ENCODE assay signal across 23 cellular contexts in genomic region chr11:57342702-57343101, GRCh38. TPM values are rescaled to one million over a fixed set of nuclear protein-coding genes. Genes with fewer than 3 reads are reported as not detected.
A peak's percentile ranks its signal among the peaks of the same experiment; 100 is the strongest.
DNase-seq lines count a peak whose midpoint lies in the region; ATAC-seq, FAIRE-seq and TF ChIP-seq lines count a peak whose summit lies in the region.
"Had no signal": no experiment of that assay in that cellular context is flagged by ENCODE, and none has a peak within 500 bp of the region (broad histone marks: within the 10 kb centered on the region; RNA-seq: fewer than 3 reads in every experiment).

No MANE protein-coding gene starts in this region.

- H2BK12ac ChIP-seq in mesenchymal stem cell (ENCODE audit: low read length in 2 of 2), result no peak overlapping the region

- no peaks in the 10 kb centered on the region for H3K79me2 ChIP-seq in neural progenitor cell (ENCODE audit: low read depth)

- peaks cover 40% of the 10 kb centered on the region for H3K4me1 Mint-ChIP-seq in neural progenitor cell

- no peak overlapping the region for H2BK120ac ChIP-seq in mesenchymal stem cell (ENCODE audit: low read depth, low read length)

- H2BK5ac ChIP-seq in mesenchymal stem cell (ENCODE audit: low read depth, low read length, poor library complexity, severe bottlenecking), result no peak overlapping the region

- no peaks in the 10 kb centered on the region for H3K36me3 Mint-ChIP-seq in neural progenitor cell
- H3K36me3 Mint-ChIP-seq: CD14-positive monocyte; CD4-positive, alpha-beta memory T cell had no signal

- no peak for TF ChIP-seq CTCF in cardiac muscle cell (IDR thresholded peaks at IDR 0.05; ENCODE audit: low read depth, low read length)
- TF ChIP-seq CTCF in neural progenitor cell (IDR thresholded peaks at IDR 0.05), result no peak
- TF ChIP-seq CTCF in spleen (IDR thresholded peaks at IDR 0.05 in 8 of 11, conservative IDR thresholded peaks at IDR 0.05 in 3 of 11), result no peak
- no peak for TF ChIP-seq CTCF in breast epithelium (IDR thresholded peaks at IDR 0.05)
- no peak for TF ChIP-seq CTCF in pancreas (IDR thresholded peaks at IDR 0.05)

- H3K14ac ChIP-seq in mesenchymal stem cell (ENCODE audit: low read length in 2 of 2), result no peak overlapping the region

- H3K9me3 Mint-ChIP-seq in neural progenitor cell, result no peaks in the 10 kb centered on the region
- H3K9me3 Mint-ChIP-seq: CD4-positive, alpha-beta memory T cell; H9 had no signal

- H2AFZ ChIP-seq in mesenchymal stem cell (ENCODE audit: low read depth, low read length), result no peak overlapping the region
- H2AFZ ChIP-seq in neural progenitor cell (replicated peaks), result peak overlapping the region; percentile 86

- no peak for TF ChIP-seq POLR2A in spleen (IDR thresholded peaks at IDR 0.05)
- no peak for TF ChIP-seq POLR2A in breast epithelium (IDR thresholded peaks at IDR 0.05)

- no peak for DNase-seq in cardiac muscle cell (ENCODE audit: low read depth in 1 of 2, low spot score in 1 of 2)
- DNase-seq in right cardiac atrium, result no peak
- DNase-seq in mesenchymal stem cell, result no peak
- DNase-seq in neural progenitor cell (ENCODE audit: low spot score), result no peak
- DNase-seq in spleen, result peak; percentile 64
- no peak for DNase-seq in breast epithelium (ENCODE audit: low spot score in 2 of 2)
- DNase-seq in pancreas, result no peak
- DNase-seq: CD4-positive, alpha-beta memory T cell; DMS153; DMS79; GDM1; GOT3; H9 had no signal

- ATAC-seq in right cardiac atrium (no peak), pancreas (no peak), GM21717 (IDR thresholded peaks at IDR 0.05; ENCODE audit: unreplicated experiment) (no peak)
- ATAC-seq: A549, K562 had no signal

- H3K79me1 ChIP-seq in mesenchymal stem cell (replicated peaks; ENCODE audit: low read length, poor library complexity, severe bottlenecking), result no peaks in the 10 kb centered on the region

- H3K4me3 ChIP-seq in cardiac muscle cell (no peak overlapping the region), right cardiac atrium (ENCODE audit: low read length) (no peak overlapping the region), mesenchymal stem cell (ENCODE audit: insufficient read depth in 1 of 2, low read depth in 1 of 2, low read length in 2 of 2) (no peak overlapping the region), neural progenitor cell (no peak overlapping the region), spleen (no peak overlapping the region), breast epithelium (no peak overlapping the region), pancreas (no peak overlapping the region)
- H3K4me3 ChIP-seq: A549, BLaER1, K562 had no signal

- no peaks in the 10 kb centered on the region for H3K36me3 ChIP-seq in cardiac muscle cell
- no peaks in the 10 kb centered on the region for H3K36me3 ChIP-seq in mesenchymal stem cell (ENCODE audit: control insufficient read depth in 1 of 2, insufficient read depth in 2 of 2, low read depth in 1 of 2, low read length in 2 of 2)
- H3K36me3 ChIP-seq in neural progenitor cell, result no peaks in the 10 kb centered on the region
- H3K36me3 ChIP-seq in spleen, result no peaks in the 10 kb centered on the region
- no peaks in the 10 kb centered on the region for H3K36me3 ChIP-seq in breast epithelium
- H3K36me3 ChIP-seq in pancreas, result no peaks in the 10 kb centered on the region
- H3K36me3 ChIP-seq: BLaER1 had no signal

- H4K20me1 ChIP-seq in neural progenitor cell (ENCODE audit: low read depth), result no peaks in the 10 kb centered on the region
- H4K20me1 ChIP-seq: BLaER1 had no signal

- no peak overlapping the region for H3K4me3 Mint-ChIP-seq in neural progenitor cell
- H3K4me3 Mint-ChIP-seq: CD14-positive monocyte; CD4-positive, alpha-beta memory T cell had no signal

- H3K4me1 ChIP-seq in cardiac muscle cell (ENCODE audit: low read depth), result peaks cover 31% of the 10 kb centered on the region
- no peaks in the 10 kb centered on the region for H3K4me1 ChIP-seq in right cardiac atrium (ENCODE audit: control insufficient read depth, insufficient read depth, low read length)
- no peaks in the 10 kb centered on the region for H3K4me1 ChIP-seq in mesenchymal stem cell (ENCODE audit: control insufficient read depth, insufficient read depth, low read depth, low read length)
- peaks cover 42% of the 10 kb centered on the region for H3K4me1 ChIP-seq in neural progenitor cell
- H3K4me1 ChIP-seq in spleen, result peaks cover 0 to 8% (median 5%) of the 10 kb centered on the region in 6 donors
- H3K4me1 ChIP-seq in breast epithelium, result no peaks in the 10 kb centered on the region
- H3K4me1 ChIP-seq in pancreas, result peaks cover 0 to 5% (median 5%) of the 10 kb centered on the region in 3 donors

- H2AK5ac ChIP-seq in mesenchymal stem cell (ENCODE audit: low read length, severe bottlenecking), result no peak overlapping the region

- no peak overlapping the region for H3K18ac ChIP-seq in mesenchymal stem cell (ENCODE audit: low read depth in 1 of 2, low read length in 2 of 2)

- H3K9me3 ChIP-seq in cardiac muscle cell (ENCODE audit: low read depth) (no peaks in the 10 kb centered on the region), right cardiac atrium (ENCODE audit: control insufficient read depth, low read length) (no peaks in the 10 kb centered on the region), mesenchymal stem cell (ENCODE audit: control insufficient read depth, low read length) (no peaks in the 10 kb centered on the region), neural progenitor cell (ENCODE audit: low read depth) (no peaks in the 10 kb centered on the region), spleen (no peaks in the 10 kb centered on the region), breast epithelium (no peaks in the 10 kb centered on the region), pancreas (no peaks in the 10 kb centered on the region)
- H3K9me3 ChIP-seq: A549, BLaER1 had no signal

- H3K27me3 ChIP-seq in cardiac muscle cell (no peaks in the 10 kb centered on the region), right cardiac atrium (ENCODE audit: control insufficient read depth, insufficient read depth) (no peaks in the 10 kb centered on the region), mesenchymal stem cell (ENCODE audit: control insufficient read depth in 1 of 2, insufficient read depth in 1 of 2, low read length in 2 of 2) (peaks cover 24 to 54% of the 10 kb centered on the region in 2 experiments), neural progenitor cell (no peaks in the 10 kb centered on the region), spleen (replicated peaks in 1 of 7) (no peaks in the 10 kb centered on the region), breast epithelium (no peaks in the 10 kb centered on the region), pancreas (no peaks in the 10 kb centered on the region)
- H3K27me3 ChIP-seq: BLaER1 had no signal

- intact Hi-C loops in right cardiac atrium (cut with DNase I) (loop anchor here in 3 of 4 donors (10.0 kb wide), 2 partner anchors 112 to 302 kb away; partner anchors contain the start of gene YPEL4 (in 3 of the 3)), spleen (cut with DNase I; ENCODE audit: low total_unique reads) (loop anchor here (10.0 kb wide), 1 partner anchor 302 kb away; the partner anchor contains the start of gene YPEL4), breast epithelium (cut with DNase I; ENCODE audit: low total_unique reads) (loop anchor here (10.0 kb wide), 1 partner anchor 112 kb away; no protein-coding TSS in a partner anchor), pancreas (cut with DNase I) (loop anchor here in 2 of 3 donors (5.0 to 10.0 kb wide), 5 partner anchors 62 to 305 kb away; partner anchors contain the start of gene YPEL4 (in 2 of the 2))

- peaks cover 26% of the 10 kb centered on the region for H3F3A ChIP-seq in neural progenitor cell (ENCODE audit: low read depth)

- H3K27ac Mint-ChIP-seq in neural progenitor cell, result peak overlapping the region; percentile 84
- H3K27ac Mint-ChIP-seq: CD14-positive monocyte; CD4-positive, alpha-beta memory T cell; H9 had no signal

- no peak overlapping the region for H4K8ac ChIP-seq in mesenchymal stem cell (ENCODE audit: low read length)

- H2BK15ac ChIP-seq in mesenchymal stem cell (ENCODE audit: low read depth, poor library complexity, severe bottlenecking), result peak overlapping the region; percentile 48

- H3K23ac ChIP-seq in mesenchymal stem cell (ENCODE audit: low read length in 2 of 2), result no peak overlapping the region

- H3K27ac ChIP-seq in cardiac muscle cell (peak overlapping the region; percentile 95), right cardiac atrium (ENCODE audit: low read length) (no peak overlapping the region), mesenchymal stem cell (ENCODE audit: low read length, poor library complexity, severe bottlenecking) (no peak overlapping the region), neural progenitor cell (no peak overlapping the region), spleen (no peak overlapping the region), breast epithelium (no peak overlapping the region), pancreas (no peak overlapping the region)
- H3K27ac ChIP-seq: 22Rv1, BLaER1 had no signal

- H4K91ac ChIP-seq in mesenchymal stem cell (ENCODE audit: low read length), result no peak overlapping the region

- no peak overlapping the region for H3K4me2 ChIP-seq in mesenchymal stem cell (ENCODE audit: low read length, poor library complexity, severe bottlenecking)
- no peak overlapping the region for H3K4me2 ChIP-seq in neural progenitor cell
- H3K4me2 ChIP-seq: A549, BLaER1 had no signal

- no peak overlapping the region for H3K9ac ChIP-seq in mesenchymal stem cell (ENCODE audit: low read length)
- H3K9ac ChIP-seq in neural progenitor cell, result no peak overlapping the region
- H3K9ac ChIP-seq: BLaER1 had no signal

- peaks cover 17% of the 10 kb centered on the region for H3K27me3 Mint-ChIP-seq in neural progenitor cell (ENCODE audit: insufficient read depth, low read depth)
- H3K27me3 Mint-ChIP-seq: CD4-positive, alpha-beta memory T cell had no signal

- 78% methylated on average over 11 of the region's 11 CpGs for WGBS in right cardiac atrium
- 79% methylated on average over 11 of the region's 11 CpGs for WGBS in mesenchymal stem cell
- 89 to 94% (median 92%) methylated on average over 11 of the region's 11 CpGs for WGBS in spleen, 5 donors
- 74 to 84% methylated on average over 11 of the region's 11 CpGs for WGBS in pancreas, 2 donors

- FAIRE-seq in pancreas (lab: Jason Lieb, UNC), result no peak
- FAIRE-seq: A549, GM19239, K562 had no signal

- H3K4ac ChIP-seq in mesenchymal stem cell (ENCODE audit: low read depth in 1 of 2, low read length in 2 of 2), result no peak overlapping the region

RNA-seq across cellular contexts. Expression of gene P2RX3, which starts 4.5 kb away (rescaled TPM):
- total RNA-seq in cardiac muscle cell, result 0.09 and 0.18 TPM in 2 replicates
- 0.39 and 0.62 TPM in 2 replicates for polyA plus RNA-seq in cardiac muscle cell
- not detected for total RNA-seq in right cardiac atrium
- polyA plus RNA-seq in right cardiac atrium, result 0.20 TPM
- polyA plus RNA-seq in mesenchymal stem cell (2013, experiment 1 of 2), result not detected
- not detected for polyA plus RNA-seq in mesenchymal stem cell (2013, experiment 2 of 2)
- 1.5 and 2.4 TPM in 2 replicates for total RNA-seq in neural progenitor cell (ENCODE audit: low replicate concordance)
- not detected for total RNA-seq in spleen
- not detected for polyA plus RNA-seq in spleen
- total RNA-seq in breast epithelium, result not detected
- total RNA-seq in pancreas, result under 1 TPM in 2 of 6 donors, not detected in 4; 0.16 TPM
- polyA plus RNA-seq in pancreas, result under 1 TPM in 1 of 2 donors, not detected in 1; 0.07 TPM
- total RNA-seq: CD4-positive, alpha-beta memory T cell; Daoy; HT-29; IMR-90; K562 had no signal
- polyA plus RNA-seq: CD14-positive monocyte; CD4-positive, alpha-beta memory T cell; IMR-90; K562 had no signal

RNA-seq across cellular contexts. Expression of gene SSRP1, which starts 7.0 kb away (rescaled TPM):
- 112 and 180 TPM in 2 replicates for total RNA-seq in cardiac muscle cell
- 87.0 and 112 TPM in 2 replicates for polyA plus RNA-seq in cardiac muscle cell
- 10 to 100 TPM; 43.1 to 46.6 (median 43.4) TPM for total RNA-seq in right cardiac atrium
- polyA plus RNA-seq in right cardiac atrium, result 35.0 TPM
- polyA plus RNA-seq in mesenchymal stem cell (2013, experiment 1 of 2), result 79.2 TPM
- 75.1 TPM for polyA plus RNA-seq in mesenchymal stem cell (2013, experiment 2 of 2)
- 186 and 222 TPM in 2 replicates for total RNA-seq in neural progenitor cell (ENCODE audit: low replicate concordance)
- 10 to 100 TPM; 41.9 to 67.1 (median 53.1) TPM for total RNA-seq in spleen
- 10 to 100 TPM; 35.5 to 52.0 (median 42.6) TPM for polyA plus RNA-seq in spleen
- 10 to 100 TPM; 60.0 to 83.9 (median 76.5) TPM for total RNA-seq in breast epithelium
- total RNA-seq in pancreas, result 10 to 100 TPM; 35.3 to 61.9 (median 45.4) TPM
- polyA plus RNA-seq in pancreas, result 10 to 100 TPM; 20.5 to 41.8 TPM

RNA-seq across cellular contexts. Expression of gene TNKS1BP1, which starts 17.9 kb away (rescaled TPM):
- total RNA-seq in cardiac muscle cell, result 58.9 and 69.1 TPM in 2 replicates
- polyA plus RNA-seq in cardiac muscle cell, result 62.1 and 67.1 TPM in 2 replicates
- 10 to 100 TPM; 45.8 to 77.1 (median 55.3) TPM for total RNA-seq in right cardiac atrium
- polyA plus RNA-seq in right cardiac atrium, result 52.0 TPM
- 141 TPM for polyA plus RNA-seq in mesenchymal stem cell (2013, experiment 1 of 2)
- polyA plus RNA-seq in mesenchymal stem cell (2013, experiment 2 of 2), result 142 TPM
- total RNA-seq in neural progenitor cell (ENCODE audit: low replicate concordance), result 11.7 and 45.1 TPM in 2 replicates
- 100 to 1,000 TPM in 1 of 7 donors, 10 to 100 TPM in 6; 30.5 to 126 (median 48.5) TPM for total RNA-seq in spleen
- 10 to 100 TPM; 19.8 to 51.6 (median 21.7) TPM for polyA plus RNA-seq in spleen
- 100 to 1,000 TPM in 1 of 3 donors, 10 to 100 TPM in 2; 79.3 to 111 (median 82.7) TPM for total RNA-seq in breast epithelium
- 100 to 1,000 TPM in 1 of 6 donors, 10 to 100 TPM in 5; 63.4 to 109 (median 77.3) TPM for total RNA-seq in pancreas
- polyA plus RNA-seq in pancreas, result 100 to 1,000 TPM; 111 to 172 TPM

RNA-seq across cellular contexts. Expression of gene PRG3, which starts 38.2 kb away (rescaled TPM):
- total RNA-seq in cardiac muscle cell (not detected in 2 replicates), right cardiac atrium (not detected), neural progenitor cell (ENCODE audit: low replicate concordance) (not detected in 2 replicates), spleen (1 to 10 TPM in 5 of 7 donors, under 1 TPM in 1, not detected in 1; 0.58 to 5.1 (median 2.7) TPM), breast epithelium (not detected), pancreas (not detected)
- polyA plus RNA-seq in cardiac muscle cell (not detected in 2 replicates), right cardiac atrium (not detected), spleen (under 1 TPM; 0.36 to 0.83 (median 0.43) TPM), pancreas (not detected)
- not detected for polyA plus RNA-seq in mesenchymal stem cell (2013, experiment 1 of 2)
- polyA plus RNA-seq in mesenchymal stem cell (2013, experiment 2 of 2), result not detected
- total RNA-seq: CD4-positive, alpha-beta memory T cell; Daoy; H9; HT-29; IMR-90 had no signal
- polyA plus RNA-seq: A549; CD14-positive monocyte; CD4-positive, alpha-beta memory T cell; IMR-90 had no signal

RNA-seq across cellular contexts. Expression of gene PRG2, which starts 47.7 kb away (rescaled TPM):
- total RNA-seq in cardiac muscle cell (not detected in 2 replicates), right cardiac atrium (under 1 TPM in 1 of 4 donors, not detected in 3; 0.23 TPM), neural progenitor cell (ENCODE audit: low replicate concordance) (not detected in 2 replicates), spleen (10 to 100 TPM in 1 of 7 donors, 1 to 10 TPM in 5, not detected in 1; 1.4 to 10.5 (median 4.5) TPM), breast epithelium (1 to 10 TPM in 1 of 3 donors, not detected in 2; 1.1 TPM), pancreas (not detected)
- polyA plus RNA-seq in cardiac muscle cell (not detected in 2 replicates), right cardiac atrium (0.16 TPM), spleen (1 to 10 TPM; 2.3 to 4.0 (median 2.5) TPM), pancreas (under 1 TPM; 0.57 to 0.96 TPM)
- not detected for polyA plus RNA-seq in mesenchymal stem cell (2013, experiment 1 of 2)
- 0.04 TPM for polyA plus RNA-seq in mesenchymal stem cell (2013, experiment 2 of 2)
- total RNA-seq: Daoy, H9, HT-29, IMR-90 had no signal
- polyA plus RNA-seq: A549; CD14-positive monocyte; CD4-positive, alpha-beta memory T cell; IMR-90 had no signal
